Comparison of ENCODE assay signal across 1 cellular context in genomic region chr2:209642146-209642815, GRCh38.
TF ChIP-seq lines count a peak whose summit lies in the region.

No MANE protein-coding gene starts in this region.

TF ChIP-seq in WTC11, 78 proteins besides CTCF, POLR2A, EP300 and RAD21 (continued from another document):
- TF ChIP-seq AFF4 (CRISPR knock-in tag; IDR thresholded peaks at IDR 0.05; ENCODE audit: borderline replicate concordance) = no peak
- no peak for TF ChIP-seq ELF4 (CRISPR knock-in tag; IDR thresholded peaks at IDR 0.05; ENCODE audit: low read depth)
- no peak for TF ChIP-seq ZNF416 (CRISPR knock-in tag; IDR thresholded peaks at IDR 0.05)
TF ChIP-seq in WTC11: peak in this region for 0.
